Comparison of ENCODE assay signal across 8 cellular contexts in the genomic region with DNA sequence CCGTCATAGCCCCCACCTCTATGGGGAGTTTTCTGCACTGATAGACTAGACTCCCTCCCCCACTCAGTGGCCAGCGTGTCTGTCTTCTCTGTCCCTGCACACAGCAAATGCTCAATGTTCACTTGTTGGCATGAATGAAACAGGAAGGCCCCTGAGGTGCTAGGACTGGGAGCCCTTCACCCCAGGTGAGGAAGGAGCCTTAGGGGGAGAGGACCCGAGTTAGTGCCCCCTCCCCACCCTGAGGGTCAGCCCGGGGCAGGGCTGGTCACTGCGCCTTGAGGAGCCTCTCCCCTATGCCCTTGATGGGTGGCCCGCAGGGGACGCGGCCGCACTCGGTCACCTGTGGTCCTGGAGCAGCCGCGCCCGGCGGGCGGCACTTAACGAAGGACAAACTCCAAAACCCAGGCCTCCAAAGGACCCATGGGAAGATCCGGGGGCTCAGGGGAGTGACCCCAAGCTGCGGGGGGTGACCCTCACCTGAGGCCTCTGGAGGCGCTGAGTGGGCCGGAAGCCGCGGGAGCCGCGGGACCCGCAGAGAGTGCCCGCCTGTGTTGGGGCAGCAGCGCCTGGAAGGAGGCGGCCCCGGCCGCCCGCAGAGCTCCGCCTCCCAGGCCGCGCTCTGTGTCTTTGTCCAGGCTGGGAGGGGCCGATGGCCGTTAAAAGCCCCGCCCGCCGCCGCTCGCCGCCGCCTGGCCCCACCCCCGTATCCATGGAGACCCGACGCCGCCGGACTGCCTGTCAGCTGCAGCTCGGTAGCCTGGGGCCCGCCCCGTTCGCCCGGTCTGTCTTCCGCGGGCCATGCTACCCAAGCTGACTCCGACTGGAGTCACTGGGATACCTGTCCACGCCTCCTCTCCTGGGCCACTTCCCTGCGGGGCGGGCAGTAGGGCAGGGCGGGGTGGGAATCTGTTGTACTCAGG. TPM values are rescaled to one million over a fixed set of nuclear protein-coding genes. Genes with fewer than 3 reads are reported as not detected.
DNase-seq lines count a peak whose midpoint lies in the region; ATAC-seq, FAIRE-seq and TF ChIP-seq lines count a peak whose summit lies in the region.

No MANE protein-coding gene starts in this region.

- no peaks in the 10 kb centered on the region for H3K36me3 ChIP-seq in kidney (ENCODE audit: control insufficient read depth in 1 of 2, insufficient read depth in 2 of 2, low read length in 2 of 2)

- FAIRE-seq in kidney (lab: Jason Lieb, UNC), result no peak

- peak overlapping the region; percentile 65 for H3K4me3 ChIP-seq in AG09309 (ENCODE audit: control insufficient read depth, low read depth, low read length)
- H3K4me3 ChIP-seq in kidney (ENCODE audit: low read length in 2 of 2), result peak overlapping the region; percentile 60 to 79

- H3K4me1 ChIP-seq in kidney (ENCODE audit: control insufficient read depth in 1 of 2, insufficient read depth in 1 of 2, low read depth in 1 of 2, low read length in 2 of 2), result peaks cover 5 to 7% of the 10 kb centered on the region in 2 donors

- ATAC-seq in GM18909 (IDR thresholded peaks at IDR 0.05; ENCODE audit: poor library complexity, unreplicated experiment) (peak; percentile 89), HG03135 (IDR thresholded peaks at IDR 0.05; ENCODE audit: unreplicated experiment) (peak; percentile 89)
- ATAC-seq in activated CD4-positive, CD25-positive, alpha-beta regulatory T cell treated with anti-CD3 and anti-CD28 coated beads, Interleukin-2, amount 50 U/mL, for 24 hours, result peak; percentile 77 to 78

- H3K27ac ChIP-seq in kidney (ENCODE audit: low read depth in 2 of 2, low read length in 2 of 2), result no peak overlapping the region

- DNase-seq in AG09309 (ENCODE audit: low read depth) (no peak), NCI-H226 (peak; percentile 86), cerebellar cortex (ENCODE audit: low spot score) (peak; percentile 93), kidney (peak; percentile 98)
- DNase-seq in stimulated activated CD4-positive, alpha-beta T cell treated with anti-CD3 and anti-CD28 coated beads, Interleukin-12 subunit alpha, Interleukin-12 subunit beta, amount 100 ng/mL, for 4 hours, result peak; percentile 77

- H3K9ac ChIP-seq in kidney (ENCODE audit: low read length in 2 of 2), result peak overlapping the region; percentile 43 to 53

- no peaks in the 10 kb centered on the region for H3K9me3 ChIP-seq in kidney (ENCODE audit: control insufficient read depth in 1 of 2, low read length in 2 of 2)

- intact Hi-C loops in kidney (cut with DNase I), result no loop called here

- TF ChIP-seq CTCF in AG09309 (IDR thresholded peaks at IDR 0.05; ENCODE audit: control insufficient read depth, insufficient read depth, low read depth, low read length, missing control alignments), result no peak
- TF ChIP-seq CTCF in kidney (IDR thresholded peaks at IDR 0.05; ENCODE audit: borderline replicate concordance, extremely low read depth, insufficient read depth), result no peak

RNA-seq across cellular contexts. Expression of gene FANCD2, which starts 15.4 kb away (rescaled TPM):
- 4.8 TPM for total RNA-seq in kidney
- 0.86 TPM for polyA plus RNA-seq in kidney (ENCODE audit: insufficient read depth, low read depth, low replicate concordance)

RNA-seq across cellular contexts. Expression of gene EMC3, which starts 24.2 kb away (rescaled TPM):
- total RNA-seq in kidney, result 63.5 TPM
- 107 TPM for polyA plus RNA-seq in kidney (ENCODE audit: insufficient read depth, low read depth, low replicate concordance)

RNA-seq across cellular contexts. Expression of gene PRRT3, which starts 58.6 kb away (rescaled TPM):
- total RNA-seq in kidney, result 3.9 TPM
- 3.6 TPM for polyA plus RNA-seq in kidney (ENCODE audit: insufficient read depth, low read depth, low replicate concordance)
